8 cellular contexts compared by ENCODE assay signal in genomic region chr4:143184217-143184502, GRCh38. TPM values are rescaled to one million over a fixed set of nuclear protein-coding genes. Genes with fewer than 3 reads are reported as not detected.
DNase-seq lines count a peak whose midpoint lies in the region; ATAC-seq and TF ChIP-seq lines count a peak whose summit lies in the region.

No MANE protein-coding gene starts in this region.

- no peak for TF ChIP-seq EP300 in tibial nerve (IDR thresholded peaks at IDR 0.05)

- peaks cover 7% of the 10 kb centered on the region for H3K36me3 ChIP-seq in KOPT-K1 (ENCODE audit: insufficient read depth, low read length)
- peaks cover 0 to 5% (median 0%) of the 10 kb centered on the region in 3 donors for H3K36me3 ChIP-seq in tibial nerve

- DNase-seq in lower leg skin (ENCODE audit: low spot score in 2 of 2) (no peak), tibial nerve (ENCODE audit: low spot score in 2 of 2) (no peak), ACHN (no peak), NOMO-1 treated with DMSO at 0.1 percent for 48 hours (lab: John Stamatoyannopoulos, UW; ENCODE audit: unreplicated experiment) (no peak)

- H3K4me1 ChIP-seq in tibial nerve = peaks cover 0 to 56% (median 17%) of the 10 kb centered on the region in 4 donors

- in situ Hi-C loops in ACHN (cut with HindIII; ENCODE audit: low pct_ligation_motif_present, low pct_unique_long_range_greater_than_20kb, low sequenced_read_pairs) = no loop called here

- intact Hi-C loops in lower leg skin (cut with DNase I; ENCODE audit: low total_unique reads) = no loop called here

- WGBS in lower leg skin, 2 donors = 0 to 1% methylated on average over 11 of the region's 11 CpGs
- 0% methylated on average over 11 of the region's 11 CpGs for WGBS in tibial nerve, 2 donors

- peaks cover 57% of the 10 kb centered on the region for H3K4me1 Mint-ChIP-seq in brain

- H3K4me3 Mint-ChIP-seq in brain = peak overlapping the region; percentile 91 to 96 (median 94)

- peak overlapping the region; percentile 95 for H3K4me3 ChIP-seq in lower leg skin (ENCODE audit: low read depth, poor library complexity, severe bottlenecking)
- peak overlapping the region; percentile 68 to 93 (median 86) for H3K4me3 ChIP-seq in tibial nerve

- peaks cover 17% of the 10 kb centered on the region for H3K27me3 Mint-ChIP-seq in brain

- peaks cover under 1 to 5% (median 2%) of the 10 kb centered on the region in 5 experiments for H3K9me3 Mint-ChIP-seq in brain

- H3K27ac ChIP-seq in KOPT-K1 (ENCODE audit: low read depth, low read length, poor library complexity, severe bottlenecking) (peak overlapping the region; percentile 87), tibial nerve (peak overlapping the region; percentile 86 to 97 (median 93))

- H3K27ac Mint-ChIP-seq in brain = peak overlapping the region; percentile 92 to 99 (median 98)

- H3K9me3 ChIP-seq in KOPT-K1 (ENCODE audit: insufficient read depth, low read length, poor library complexity, severe bottlenecking) = peaks cover 2% of the 10 kb centered on the region
- no peaks in the 10 kb centered on the region for H3K9me3 ChIP-seq in tibial nerve

- no peaks in the 10 kb centered on the region for H3K27me3 ChIP-seq in tibial nerve

- TF ChIP-seq CTCF in brain (conservative IDR thresholded peaks at IDR 0.05) (no peak), lower leg skin (IDR thresholded peaks at IDR 0.05) (no peak), tibial nerve (IDR thresholded peaks at IDR 0.05) (no peak)

- H3K36me3 Mint-ChIP-seq in brain = peaks cover 38% of the 10 kb centered on the region

- peak; percentile 32 for ATAC-seq in GM18502 (IDR thresholded peaks at IDR 0.05; ENCODE audit: poor library complexity, unreplicated experiment)
- ATAC-seq in GM21717 (IDR thresholded peaks at IDR 0.05; ENCODE audit: unreplicated experiment) = peak; percentile 22

- TF ChIP-seq POLR2A in lower leg skin (IDR thresholded peaks at IDR 0.05) = no peak
- no peak for TF ChIP-seq POLR2A in tibial nerve (IDR thresholded peaks at IDR 0.05)

RNA-seq across cellular contexts. Expression of gene USP38, which starts 0.6 kb away (rescaled TPM):
- polyA plus RNA-seq in brain (ENCODE audit: insufficient read depth, low read depth, low replicate concordance) = 3.4 TPM
- total RNA-seq in lower leg skin = 10 to 100 TPM; 27.8 to 31.6 (median 30.6) TPM
- 10 to 100 TPM; 18.8 to 24.1 (median 19.9) TPM for total RNA-seq in tibial nerve
